10 cellular contexts compared by ENCODE assay signal in the genomic region with DNA sequence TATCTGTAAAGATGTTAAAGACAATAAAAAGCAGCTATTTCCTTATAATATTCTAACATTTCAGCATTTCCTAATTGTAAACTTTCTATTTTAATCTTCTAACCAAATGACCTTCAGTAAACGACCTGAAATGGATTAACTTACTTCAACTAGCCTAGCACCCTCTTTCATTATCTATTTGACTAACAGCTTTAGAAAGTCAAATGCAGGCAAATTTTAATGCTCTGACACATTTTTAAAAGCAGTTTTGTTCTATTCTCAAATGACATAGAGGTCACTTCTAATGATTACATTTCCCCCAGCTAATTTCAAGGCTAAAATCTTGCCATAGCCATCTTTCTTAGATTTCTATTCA. TPM values are rescaled to one million over a fixed set of nuclear protein-coding genes. Genes with fewer than 3 reads are reported as not detected.
DNase-seq lines count a peak whose midpoint lies in the region; ATAC-seq and TF ChIP-seq lines count a peak whose summit lies in the region.
"Had no signal": no experiment of that assay in that cellular context is flagged by ENCODE, and none has a peak within 500 bp of the region (broad histone marks: within the 10 kb centered on the region; RNA-seq: fewer than 3 reads in every experiment).

No MANE protein-coding gene starts in this region.

- ATAC-seq in GM19372 (IDR thresholded peaks at IDR 0.05; ENCODE audit: low read depth, unreplicated experiment) (peak; percentile 25), HG02678 (IDR thresholded peaks at IDR 0.05; ENCODE audit: unreplicated experiment) (peak; percentile 41), GM19455 (IDR thresholded peaks at IDR 0.05; ENCODE audit: unreplicated experiment) (no peak)

- H3K4me1 ChIP-seq in HUES48 (ENCODE audit: control insufficient read depth, insufficient read depth, low read length) (peaks cover 16% of the 10 kb centered on the region), osteoblast (ENCODE audit: insufficient read depth, low read length) (no peaks in the 10 kb centered on the region)

- H3K4me2 ChIP-seq in osteoblast (ENCODE audit: insufficient read depth, low read length): peak overlapping the region; percentile 70

- H3K36me3 ChIP-seq in HUES48 (ENCODE audit: control insufficient read depth, insufficient read depth, low read length) (0 out of 2 replicates have a peak, but pooled peaks cover 3% of the 10 kb centered on the region), osteoblast (ENCODE audit: insufficient read depth, low read length) (no peaks in the 10 kb centered on the region)

- TF ChIP-seq CTCF in osteoblast (IDR thresholded peaks at IDR 0.05; ENCODE audit: extremely low read depth, low read depth, low read length): no peak

- H3K9me3 ChIP-seq in HUES48 (ENCODE audit: control insufficient read depth, insufficient read depth, low read length) (no peaks in the 10 kb centered on the region), osteoblast (ENCODE audit: low read depth, low read length) (no peaks in the 10 kb centered on the region)
- H3K9me3 ChIP-seq: MG63 had no signal

- no peaks in the 10 kb centered on the region for H3K79me2 ChIP-seq in osteoblast (ENCODE audit: insufficient read depth, low read length)

- no peak overlapping the region for H3K9ac ChIP-seq in HUES48 (ENCODE audit: low read depth, low read length)

- H2AFZ ChIP-seq in osteoblast (ENCODE audit: low read length): no peak overlapping the region

- H4K20me1 ChIP-seq in osteoblast (ENCODE audit: insufficient read depth, low read length): no peaks in the 10 kb centered on the region

- H3K27me3 ChIP-seq in HUES48 (ENCODE audit: control insufficient read depth, insufficient read depth, low read length): no peaks in the 10 kb centered on the region
- H3K27me3 ChIP-seq in osteoblast (ENCODE audit: insufficient read depth, low read length): no peaks in the 10 kb centered on the region
- H3K27me3 ChIP-seq: MG63 had no signal

- DNase-seq in osteoblast (ENCODE audit: insufficient read length, low spot score, missing footprints) (no peak), NCI-H345 (lab: John Stamatoyannopoulos, UW) (no peak)
- DNase-seq in activated T-cell treated with anti-CD3 and anti-CD28 coated beads, Interleukin-2, amount 50 U/mL, for 1 hour: no peak
- DNase-seq: H7; MG63; stimulated activated CD4-positive, alpha-beta T cell treated with anti-CD3 and anti-CD28 coated beads, Interleukin-2, amount 100 ng/mL, for 24 hours had no signal

- peak overlapping the region; percentile 67 for H3K27ac ChIP-seq in HUES48 (ENCODE audit: low read depth, low read length)
- no peak overlapping the region for H3K27ac ChIP-seq in osteoblast (ENCODE audit: low read depth, low read length)

- H3K4me3 ChIP-seq in HUES48 (ENCODE audit: low read depth, low read length) (no peak overlapping the region), osteoblast (ENCODE audit: insufficient read depth, low read length) (no peak overlapping the region)
- H3K4me3 ChIP-seq: MG63 had no signal

RNA-seq across cellular contexts. Expression of a gene that starts 41.9 kb away (rescaled TPM):
- 46.3 and 55.7 TPM in 2 replicates for total RNA-seq in osteoblast
